Comparison of ENCODE assay signal across 31 cellular contexts in genomic region chr12:118618695-118619094, GRCh38.
"Had no signal": no experiment of that assay in that cellular context is flagged by ENCODE, and none has a peak within 500 bp of the region (broad histone marks: within the 10 kb centered on the region; RNA-seq: fewer than 3 reads in every experiment).

No MANE protein-coding gene starts in this region.

- H3K27me3 Mint-ChIP-seq: activated naive CD8-positive, alpha-beta T cell treated with anti-CD3 and anti-CD28 coated beads for 36 hours; stimulated activated naive B cell treated with anti-CD40 and anti-IgM and Interleukin-4, amounts not matched to agents 10 μg/mL and 1 μg/mL and 100 μg/mL, for 72 hours had no signal

- DNase-seq: activated CD4-positive, alpha-beta T cell treated with anti-CD3 and anti-CD28 coated beads for 4 hours; activated CD4-positive, alpha-beta T cell treated with anti-CD3 and anti-CD28 coated beads, Interleukin-2, amount 50 U/mL, for 4 hours; activated CD8-positive, alpha-beta memory T cell treated with anti-CD3 and anti-CD28 coated beads for 24 hours; activated effector memory CD4-positive, alpha-beta T cell treated with anti-CD3 and anti-CD28 coated beads, Interleukin-2, amount 50 U/mL, for 16 hours; activated naive CD4-positive, alpha-beta T cell treated with anti-CD3 and anti-CD28 coated beads for 36 hours; activated naive CD8-positive, alpha-beta T cell treated with anti-CD3 and anti-CD28 coated beads for 36 hours; activated T-cell treated with anti-CD3 and anti-CD28 coated beads, Interleukin-2, amount 50 U/mL, for 1 hour; adrenal gland; aorta; body of pancreas; dermis blood vessel endothelial cell; effector CD4-positive, alpha-beta T cell; esophagus squamous epithelium; foreskin melanocyte; heart right ventricle; left cardiac atrium; left ventricle myocardium superior; stimulated activated CD4-positive, alpha-beta T cell treated with anti-CD3 and anti-CD28 coated beads, Interleukin-4, amount 100 ng/mL, for 24 hours; stimulated activated naive B cell treated with anti-CD40 and anti-IgM and Interleukin-4, amounts not matched to agents 10 μg/mL and 1 μg/mL and 100 μg/mL, for 72 hours; tibial artery; upper lobe of right lung had no signal

- ATAC-seq: body of pancreas; heart right ventricle; left cardiac atrium; left ventricle myocardium superior; sciatic nerve; stimulated activated naive B cell treated with anti-CD40 and anti-IgM and Interleukin-4, amounts not matched to agents 10 μg/mL and 1 μg/mL and 100 μg/mL, for 72 hours; upper lobe of right lung had no signal

- H3K27ac Mint-ChIP-seq: activated naive CD4-positive, alpha-beta T cell treated with anti-CD3 and anti-CD28 coated beads for 36 hours; activated naive CD8-positive, alpha-beta T cell treated with anti-CD3 and anti-CD28 coated beads for 36 hours; activated T-helper 1 cell treated with anti-CD3 and anti-CD28 coated beads, Interleukin-12 subunit alpha, Interleukin-12 subunit beta, Interleukin-2, Interleukin-4 antibody, amounts not matched to agents 30 ng/mL and 10 ng/mL and 1 ng/mL, durations not matched to agents 14 hours and 24 hours and 36 hours; nephron; stimulated activated naive B cell treated with anti-CD40 and anti-IgM and Interleukin-4, amounts not matched to agents 10 μg/mL and 1 μg/mL and 100 μg/mL, for 72 hours had no signal

- H3K4me1 ChIP-seq: adrenal gland, body of pancreas, esophagus squamous epithelium, heart right ventricle, suprapubic skin, tibial artery, upper lobe of right lung had no signal

- H3K4me1 Mint-ChIP-seq: activated naive CD8-positive, alpha-beta T cell treated with anti-CD3 and anti-CD28 coated beads for 36 hours; nephron; stimulated activated naive B cell treated with anti-CD40 and anti-IgM and Interleukin-4, amounts not matched to agents 10 μg/mL and 1 μg/mL and 100 μg/mL, for 72 hours had no signal

- H3K36me3 ChIP-seq: adrenal gland, esophagus squamous epithelium, heart right ventricle, neutrophil, suprapubic skin, tibial artery, upper lobe of right lung had no signal

- H3K27ac ChIP-seq: adrenal gland, body of pancreas, epithelial cell of prostate, esophagus squamous epithelium, heart right ventricle, neutrophil, skin epidermis, suprapubic skin, tibial artery, upper lobe of right lung had no signal

- H3K4me3 ChIP-seq: adrenal gland, body of pancreas, esophagus squamous epithelium, heart right ventricle, skin epidermis, suprapubic skin, tibial artery, upper lobe of right lung had no signal

- H3K36me3 Mint-ChIP-seq: activated naive CD8-positive, alpha-beta T cell treated with anti-CD3 and anti-CD28 coated beads for 36 hours; stimulated activated naive B cell treated with anti-CD40 and anti-IgM and Interleukin-4, amounts not matched to agents 10 μg/mL and 1 μg/mL and 100 μg/mL, for 72 hours had no signal

- H3K4me3 Mint-ChIP-seq: activated naive CD4-positive, alpha-beta T cell treated with anti-CD3 and anti-CD28 coated beads for 36 hours; activated naive CD8-positive, alpha-beta T cell treated with anti-CD3 and anti-CD28 coated beads for 36 hours; activated T-helper 1 cell treated with anti-CD3 and anti-CD28 coated beads, Interleukin-12 subunit alpha, Interleukin-12 subunit beta, Interleukin-2, Interleukin-4 antibody, amounts not matched to agents 30 ng/mL and 10 ng/mL and 1 ng/mL, durations not matched to agents 14 hours and 24 hours and 36 hours; nephron; stimulated activated naive B cell treated with anti-CD40 and anti-IgM and Interleukin-4, amounts not matched to agents 10 μg/mL and 1 μg/mL and 100 μg/mL, for 72 hours had no signal

- H3K27me3 ChIP-seq: adrenal gland, body of pancreas, esophagus squamous epithelium, heart right ventricle, neutrophil, suprapubic skin, tibial artery, upper lobe of right lung had no signal

- H3K9me3 ChIP-seq: adrenal gland, body of pancreas, esophagus squamous epithelium, neutrophil, suprapubic skin, upper lobe of right lung had no signal

- FAIRE-seq: colon, endometrium, keratinocyte had no signal

- H3K9me3 Mint-ChIP-seq: activated naive CD8-positive, alpha-beta T cell treated with anti-CD3 and anti-CD28 coated beads for 36 hours; activated T-helper 1 cell treated with anti-CD3 and anti-CD28 coated beads, Interleukin-12 subunit alpha, Interleukin-12 subunit beta, Interleukin-2, Interleukin-4 antibody, amounts not matched to agents 30 ng/mL and 10 ng/mL and 1 ng/mL, durations not matched to agents 14 hours and 24 hours and 36 hours had no signal
